ENCODE assay signal across 17 cellular contexts in genomic region chr22:25668437-25668836, GRCh38.
DNase-seq lines count a peak whose midpoint lies in the region; TF ChIP-seq lines count a peak whose summit lies in the region.
"Had no signal": no experiment of that assay in that cellular context is flagged by ENCODE, and none has a peak within 500 bp of the region (broad histone marks: within the 10 kb centered on the region; RNA-seq: fewer than 3 reads in every experiment).

No MANE protein-coding gene starts in this region.

- intact Hi-C loops in dendritic cell treated with granulocyte-macrophage colony-stimulating factor and Interleukin-4, amounts not matched to agents 40 ng/mL and 50 ng/mL, for 4 days (cut with micrococcal nuclease) = no loop called here
- intact Hi-C loops in esophagus squamous epithelium (cut with DNase I) = no loop called here

- TF ChIP-seq CTCF in AG09319 (IDR thresholded peaks at IDR 0.05; ENCODE audit: low read depth, low read length) (no peak), mesothelial cell of epicardium (IDR thresholded peaks at IDR 0.05; ENCODE audit: unreplicated experiment) (no peak), esophagus squamous epithelium (IDR thresholded peaks at IDR 0.05) (no peak)

- no peaks in the 10 kb centered on the region for H3K9me3 ChIP-seq in esophagus squamous epithelium
- H3K9me3 ChIP-seq: esophagus muscularis mucosa, thyroid gland had no signal

- no peak for TF ChIP-seq POLR2A in esophagus squamous epithelium (IDR thresholded peaks at IDR 0.05)

- no peak overlapping the region for H3K27ac ChIP-seq in esophagus squamous epithelium
- H3K27ac ChIP-seq: esophagus muscularis mucosa, thyroid gland had no signal

- peak; percentile 44 for DNase-seq in AG09319 (ENCODE audit: extremely low read depth, low read depth)
- DNase-seq in NCI-H1105 treated with DMSO at 0.1 percent for 48 hours (lab: John Stamatoyannopoulos, UW) = peak; percentile 80
- no peak for DNase-seq in mesothelial cell of epicardium (ENCODE audit: low spot score in 2 of 2, unreplicated experiment in 2 of 2)
- DNase-seq in NCI-H2107 treated with DMSO at 0.1 percent for 48 hours (lab: John Stamatoyannopoulos, UW; ENCODE audit: unreplicated experiment) = no peak
- no peak for DNase-seq in activated naive CD8-positive, alpha-beta T cell treated with anti-CD3 and anti-CD28 coated beads for 36 hours
- DNase-seq in esophagus squamous epithelium (lab: John Stamatoyannopoulos, UW) = no peak
- no peak for DNase-seq in activated CD8-positive, alpha-beta memory T cell treated with anti-CD3 and anti-CD28 coated beads for 24 hours
- DNase-seq: activated naive CD4-positive, alpha-beta T cell treated with anti-CD3 and anti-CD28 coated beads, Interleukin-2, amount 10 ng/mL, durations not matched to agents 7 days and 5 days; NCI-H1694 treated with DMSO at 0.1 percent for 48 hours; NCI-H82; nucleus accumbens; SHP77 treated with DMSO at 0.1 percent for 48 hours; stimulated activated CD4-positive, alpha-beta T cell treated with anti-CD3 and anti-CD28 coated beads, Interleukin-15, amount 100 ng/mL, for 24 hours; thyroid gland had no signal

- WGBS in esophagus squamous epithelium, 2 donors = 8 to 14% methylated on average over 2 of the region's 2 CpGs

- H3K4me1 Mint-ChIP-seq in dendritic cell treated with granulocyte-macrophage colony-stimulating factor and Interleukin-4, amounts not matched to agents 40 ng/mL and 50 ng/mL, for 4 days (ENCODE audit: low read depth) = peaks cover 36% of the 10 kb centered on the region
- peaks cover 30% of the 10 kb centered on the region for H3K4me1 Mint-ChIP-seq in mesothelial cell of epicardium
- H3K4me1 Mint-ChIP-seq in activated naive CD8-positive, alpha-beta T cell treated with anti-CD3 and anti-CD28 coated beads for 36 hours = peaks cover 4% of the 10 kb centered on the region

- no peaks in the 10 kb centered on the region for H3K9me3 Mint-ChIP-seq in dendritic cell treated with granulocyte-macrophage colony-stimulating factor and Interleukin-4, amounts not matched to agents 40 ng/mL and 50 ng/mL, for 4 days
- no peaks in the 10 kb centered on the region for H3K9me3 Mint-ChIP-seq in mesothelial cell of epicardium
- H3K9me3 Mint-ChIP-seq in activated naive CD8-positive, alpha-beta T cell treated with anti-CD3 and anti-CD28 coated beads for 36 hours = no peaks in the 10 kb centered on the region
- H3K9me3 Mint-ChIP-seq: activated naive CD4-positive, alpha-beta T cell treated with anti-CD3 and anti-CD28 coated beads, Interleukin-2, amount 10 ng/mL, durations not matched to agents 7 days and 5 days had no signal

- peaks cover 57% of the 10 kb centered on the region for H3K36me3 Mint-ChIP-seq in dendritic cell treated with granulocyte-macrophage colony-stimulating factor and Interleukin-4, amounts not matched to agents 40 ng/mL and 50 ng/mL, for 4 days (ENCODE audit: low read depth)
- H3K36me3 Mint-ChIP-seq in mesothelial cell of epicardium = no peaks in the 10 kb centered on the region
- peaks cover 8% of the 10 kb centered on the region for H3K36me3 Mint-ChIP-seq in activated naive CD8-positive, alpha-beta T cell treated with anti-CD3 and anti-CD28 coated beads for 36 hours

- no peaks in the 10 kb centered on the region for H3K27me3 ChIP-seq in esophagus squamous epithelium
- H3K27me3 ChIP-seq: esophagus muscularis mucosa, thyroid gland had no signal

- H3K4me3 Mint-ChIP-seq in dendritic cell treated with granulocyte-macrophage colony-stimulating factor and Interleukin-4, amounts not matched to agents 40 ng/mL and 50 ng/mL, for 4 days = no peak overlapping the region
- no peak overlapping the region for H3K4me3 Mint-ChIP-seq in mesothelial cell of epicardium
- no peak overlapping the region for H3K4me3 Mint-ChIP-seq in activated naive CD8-positive, alpha-beta T cell treated with anti-CD3 and anti-CD28 coated beads for 36 hours
- H3K4me3 Mint-ChIP-seq: activated naive CD4-positive, alpha-beta T cell treated with anti-CD3 and anti-CD28 coated beads, Interleukin-2, amount 10 ng/mL, durations not matched to agents 7 days and 5 days had no signal

- no peaks in the 10 kb centered on the region for H3K36me3 ChIP-seq in esophagus squamous epithelium
- H3K36me3 ChIP-seq: esophagus muscularis mucosa, thyroid gland had no signal

- H3K27me3 Mint-ChIP-seq in dendritic cell treated with granulocyte-macrophage colony-stimulating factor and Interleukin-4, amounts not matched to agents 40 ng/mL and 50 ng/mL, for 4 days = no peaks in the 10 kb centered on the region
- H3K27me3 Mint-ChIP-seq in mesothelial cell of epicardium (ENCODE audit: low read depth) = no peaks in the 10 kb centered on the region
- no peaks in the 10 kb centered on the region for H3K27me3 Mint-ChIP-seq in activated naive CD8-positive, alpha-beta T cell treated with anti-CD3 and anti-CD28 coated beads for 36 hours
- H3K27me3 Mint-ChIP-seq: activated naive CD4-positive, alpha-beta T cell treated with anti-CD3 and anti-CD28 coated beads, Interleukin-2, amount 10 ng/mL, durations not matched to agents 7 days and 5 days had no signal

- H3K4me3 ChIP-seq in esophagus squamous epithelium = no peak overlapping the region
- H3K4me3 ChIP-seq: esophagus muscularis mucosa, K562, thyroid gland had no signal

- H3K27ac Mint-ChIP-seq in dendritic cell treated with granulocyte-macrophage colony-stimulating factor and Interleukin-4, amounts not matched to agents 40 ng/mL and 50 ng/mL, for 4 days = peak overlapping the region; percentile 91
- peak overlapping the region; percentile 48 for H3K27ac Mint-ChIP-seq in mesothelial cell of epicardium
- H3K27ac Mint-ChIP-seq in activated naive CD8-positive, alpha-beta T cell treated with anti-CD3 and anti-CD28 coated beads for 36 hours = no peak overlapping the region
- H3K27ac Mint-ChIP-seq: activated naive CD4-positive, alpha-beta T cell treated with anti-CD3 and anti-CD28 coated beads, Interleukin-2, amount 10 ng/mL, durations not matched to agents 7 days and 5 days had no signal

- peaks cover 4 to 27% (median 21%) of the 10 kb centered on the region in 3 donors for H3K4me1 ChIP-seq in esophagus squamous epithelium
- H3K4me1 ChIP-seq: thyroid gland had no signal

Comparison
In these comparisons a context has a peak if more than half of its experiments do, and no peak if none do; other contexts are left out.
1. DNase-seq: peak in AG09319 (single experiment) and NCI-H1105 treated with DMSO at 0.1 percent for 48 hours (single experiment); none in mesothelial cell of epicardium (0 of 2), NCI-H2107 treated with DMSO at 0.1 percent for 48 hours (single experiment), activated naive CD8-positive, alpha-beta T cell treated with anti-CD3 and anti-CD28 coated beads for 36 hours (single experiment), esophagus squamous epithelium (single experiment) and activated CD8-positive, alpha-beta memory T cell treated with anti-CD3 and anti-CD28 coated beads for 24 hours (single experiment).